Comparison of ENCODE assay signal across 17 cellular contexts in the genomic region with DNA sequence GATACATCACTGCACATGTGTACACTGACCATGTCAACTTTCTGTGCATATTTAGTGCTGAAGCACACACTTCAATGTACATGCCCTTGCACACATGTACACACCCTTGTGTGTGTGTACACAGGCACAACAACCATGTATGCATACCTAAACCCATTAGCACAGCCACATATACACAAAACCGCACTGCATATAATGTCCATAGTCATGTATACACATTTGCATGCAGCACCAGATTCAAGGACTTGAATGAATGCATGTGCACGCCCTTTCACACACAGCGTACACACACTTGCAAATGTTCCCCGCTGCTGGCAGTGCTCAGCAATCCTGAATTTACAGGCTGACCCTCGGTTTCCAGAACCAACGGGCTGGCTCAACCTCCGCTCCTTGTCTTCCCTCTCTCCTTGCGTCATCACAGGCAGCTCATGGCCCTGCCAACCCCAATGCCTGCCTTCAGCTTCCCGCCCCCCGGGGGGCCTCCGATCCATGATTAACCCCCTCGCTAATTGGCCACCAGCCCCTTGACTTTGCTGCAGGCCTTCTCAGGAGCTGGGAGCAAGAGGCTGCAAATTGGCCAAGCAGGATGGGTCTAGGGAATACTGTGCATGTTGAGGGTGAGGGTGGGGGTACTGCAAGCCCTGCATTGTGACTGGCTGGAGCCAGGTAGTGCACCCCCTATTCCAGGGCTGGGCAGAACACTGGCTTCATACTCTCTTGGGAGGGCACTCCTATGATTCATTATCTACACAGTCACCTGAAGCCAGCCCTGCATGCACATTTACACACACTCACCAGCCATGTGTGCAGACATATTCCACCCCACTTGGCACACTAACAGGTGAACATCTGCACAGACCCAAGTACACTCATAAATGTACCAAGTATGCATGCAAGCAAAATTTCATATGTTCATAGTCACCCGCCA. TPM values are rescaled to one million over a fixed set of nuclear protein-coding genes. Genes with fewer than 3 reads are reported as not detected.
DNase-seq lines count a peak whose midpoint lies in the region; ATAC-seq, FAIRE-seq and TF ChIP-seq lines count a peak whose summit lies in the region.
"Had no signal": no experiment of that assay in that cellular context is flagged by ENCODE, and none has a peak within 500 bp of the region (broad histone marks: within the 10 kb centered on the region; RNA-seq: fewer than 3 reads in every experiment).

No MANE protein-coding gene starts in this region.

- ATAC-seq in GM21447 (IDR thresholded peaks at IDR 0.05; ENCODE audit: unreplicated experiment) = no peak
- ATAC-seq: activated T-cell treated with anti-CD3 and anti-CD28 coated beads, Interleukin-2, amount 50 U/mL, for 4 hours had no signal

- no peaks in the 10 kb centered on the region for H3K9me3 ChIP-seq in GM23248 (ENCODE audit: low read depth)
- no peaks in the 10 kb centered on the region for H3K9me3 ChIP-seq in astrocyte (ENCODE audit: insufficient read depth, low read depth, low read length)
- H3K9me3 ChIP-seq: esophagus muscularis mucosa, spleen had no signal

- H4K20me1 ChIP-seq in GM23248 (ENCODE audit: insufficient read depth) = no peaks in the 10 kb centered on the region
- no peaks in the 10 kb centered on the region for H4K20me1 ChIP-seq in astrocyte (ENCODE audit: insufficient read depth, low read length)

- H3K4me1 Mint-ChIP-seq in astrocyte (ENCODE audit: low read depth, unreplicated experiment) = peaks cover 20% of the 10 kb centered on the region
- H3K4me1 Mint-ChIP-seq in nephron = peaks cover 67% of the 10 kb centered on the region

- H3K27me3 ChIP-seq in GM23248 (replicated peaks; ENCODE audit: insufficient read depth) (no peaks in the 10 kb centered on the region), astrocyte (ENCODE audit: insufficient read depth, low read length) (no peaks in the 10 kb centered on the region)
- H3K27me3 ChIP-seq: esophagus muscularis mucosa, spleen had no signal

- no peaks in the 10 kb centered on the region for H3K9me2 ChIP-seq in GM23248 (ENCODE audit: insufficient read depth)

- no peaks in the 10 kb centered on the region for H3K36me3 Mint-ChIP-seq in astrocyte (ENCODE audit: low read depth, unreplicated experiment)
- no peaks in the 10 kb centered on the region for H3K36me3 Mint-ChIP-seq in nephron (ENCODE audit: low read depth)
- H3K36me3 Mint-ChIP-seq: CD4-positive, CD25-positive, alpha-beta regulatory T cell; mesothelial cell of epicardium had no signal

- no peaks in the 10 kb centered on the region for H3K36me3 ChIP-seq in GM23248 (ENCODE audit: low read depth)
- H3K36me3 ChIP-seq in astrocyte (ENCODE audit: insufficient read depth, low read length) = no peaks in the 10 kb centered on the region
- H3K36me3 ChIP-seq: esophagus muscularis mucosa had no signal

- H3K9ac ChIP-seq in GM23248 = no peak overlapping the region
- no peak overlapping the region for H3K9ac ChIP-seq in astrocyte (ENCODE audit: low read length)
- H3K9ac ChIP-seq: parathyroid adenoma had no signal

- H3K27ac ChIP-seq in GM23248 (no peak overlapping the region), astrocyte (ENCODE audit: low read depth, low read length) (no peak overlapping the region)
- H3K27ac ChIP-seq: parathyroid adenoma, spleen had no signal

- no peak overlapping the region for H3K4me2 ChIP-seq in GM23248 (ENCODE audit: unreplicated experiment)
- H3K4me2 ChIP-seq in astrocyte (ENCODE audit: low read length) = no peak overlapping the region

- TF ChIP-seq CTCF in astrocyte (IDR thresholded peaks at IDR 0.05; ENCODE audit: insufficient read depth, low read depth, low read length) = no peak
- TF ChIP-seq CTCF in nephron (IDR thresholded peaks at IDR 0.05; ENCODE audit: unreplicated experiment in 3 of 3) = no peak

- H3K4me3 Mint-ChIP-seq in astrocyte (ENCODE audit: unreplicated experiment) = no peak overlapping the region
- H3K4me3 Mint-ChIP-seq in nephron = no peak overlapping the region
- H3K4me3 Mint-ChIP-seq: activated T-cell treated with anti-CD3 and anti-CD28 coated beads, Interleukin-2, amount 50 U/mL, for 4 hours; mesothelial cell of epicardium had no signal

- peaks cover 38% of the 10 kb centered on the region for H3F3A ChIP-seq in GM23248 (ENCODE audit: insufficient read depth)

- H3K27ac Mint-ChIP-seq in astrocyte (ENCODE audit: unreplicated experiment) (peak overlapping the region; percentile 66), nephron (peak overlapping the region; percentile 17 to 61 (median 18))
- H3K27ac Mint-ChIP-seq: CD4-positive, CD25-positive, alpha-beta regulatory T cell; mesothelial cell of epicardium had no signal

- in situ Hi-C loops in GM23248 (cut with MboI) = loop anchor here (25.0 kb wide), 1 partner anchor 212 kb away; a partner anchor contains a TSS

- DNase-seq in GM23248 = peak; percentile 61
- no peak for DNase-seq in astrocyte (ENCODE audit: low read depth)
- no peak for DNase-seq in frontal cortex (ENCODE audit: low spot score in 2 of 2)
- no peak for DNase-seq in NCI-H1417 (lab: John Stamatoyannopoulos, UW)
- DNase-seq: activated CD4-positive, alpha-beta T cell treated with anti-CD3 and anti-CD28 coated beads for 4 hours; activated T-cell treated with anti-CD3 and anti-CD28 coated beads, Interleukin-2, amount 50 U/mL, for 4 hours; CD4-positive, CD25-positive, alpha-beta regulatory T cell; NCI-H1417 treated with DMSO at 0.1 percent for 48 hours; spleen had no signal

- no peak for FAIRE-seq in astrocyte (lab: Jason Lieb, UNC)
- FAIRE-seq in frontal cortex (lab: Jason Lieb, UNC) = no peak
- FAIRE-seq: colon, GM19239 had no signal

- H3K4me1 ChIP-seq in GM23248 (ENCODE audit: insufficient read depth) (peaks cover 34% of the 10 kb centered on the region), astrocyte (ENCODE audit: insufficient read depth, low read length) (peaks cover 20% of the 10 kb centered on the region)

- H3K79me2 ChIP-seq in GM23248 (ENCODE audit: insufficient read depth) (no peaks in the 10 kb centered on the region), astrocyte (ENCODE audit: insufficient read depth, low read length) (no peaks in the 10 kb centered on the region)
- H3K79me2 ChIP-seq: parathyroid adenoma had no signal

- no peak overlapping the region for H2AFZ ChIP-seq in GM23248
- H2AFZ ChIP-seq in astrocyte (ENCODE audit: low read depth, low read length) = no peak overlapping the region
- H2AFZ ChIP-seq: parathyroid adenoma had no signal

- 17% methylated on average over 13 of the region's 13 CpGs for WGBS in GM23248 (ENCODE audit: low coverage in 1 of 2, low lambda C conversion rate in 2 of 2, missing lambda C conversion rate in 2 of 2), 2 experiments

- H3K9me3 Mint-ChIP-seq in astrocyte (ENCODE audit: unreplicated experiment) (no peaks in the 10 kb centered on the region), nephron (no peaks in the 10 kb centered on the region)
- H3K9me3 Mint-ChIP-seq: activated T-cell treated with anti-CD3 and anti-CD28 coated beads, Interleukin-2, amount 50 U/mL, for 4 hours; CD4-positive, CD25-positive, alpha-beta regulatory T cell; mesothelial cell of epicardium had no signal

- H3K4me3 ChIP-seq in GM23248 (no peak overlapping the region), astrocyte (ENCODE audit: insufficient read depth, low read depth, low read length) (no peak overlapping the region)
- H3K4me3 ChIP-seq: esophagus muscularis mucosa, spleen had no signal

- H3K27me3 Mint-ChIP-seq in astrocyte (ENCODE audit: low read depth, unreplicated experiment) (no peaks in the 10 kb centered on the region), nephron (ENCODE audit: low read depth) (peaks cover 4% of the 10 kb centered on the region)
- H3K27me3 Mint-ChIP-seq: CD4-positive, CD25-positive, alpha-beta regulatory T cell had no signal

RNA-seq across cellular contexts. Expression of a gene that starts 7.9 kb away (rescaled TPM):
- 0.32 and 0.38 TPM in 2 replicates for total RNA-seq in GM23248 (2014; rRNA removed; shearing (Covaris generic))
- 1.6 and 1.8 TPM in 2 replicates for polyA plus RNA-seq in GM23248 (2016; fragmentation: Nextera tagmentation; extraction: Ambion mirVana)
- 0.75 and 0.86 TPM in 2 replicates for total RNA-seq in astrocyte
- 0.41 TPM for total RNA-seq in frontal cortex

RNA-seq across cellular contexts. Expression of a gene that starts 17.2 kb away (rescaled TPM):
- total RNA-seq in GM23248 (2014; rRNA removed; shearing (Covaris generic)) = not detected in 2 replicates
- not detected in 2 replicates for polyA plus RNA-seq in GM23248 (2016; fragmentation: Nextera tagmentation; extraction: Ambion mirVana)
- total RNA-seq in astrocyte (not detected in 2 replicates), frontal cortex (not detected)
- total RNA-seq: activated T-cell treated with anti-CD3 and anti-CD28 coated beads, Interleukin-2, amount 50 U/mL, for 4 hours; CD4-positive, CD25-positive, alpha-beta regulatory T cell; esophagus muscularis mucosa; spleen; T-helper 1 cell treated with Interleukin-12 subunit alpha and Interleukin-12 subunit beta and Interleukin-4 antibody, amounts not matched to agents 30 ng/mL and 1 ng/mL, for 36 hours had no signal
- polyA plus RNA-seq: CD4-positive, CD25-positive, alpha-beta regulatory T cell had no signal

RNA-seq across cellular contexts. Expression of a gene that starts 25.7 kb away (rescaled TPM):
- not detected in 2 replicates for total RNA-seq in GM23248 (2014; rRNA removed; shearing (Covaris generic))
- polyA plus RNA-seq in GM23248 (2016; fragmentation: Nextera tagmentation; extraction: Ambion mirVana) = not detected in 2 replicates
- total RNA-seq in astrocyte (not detected in 2 replicates), frontal cortex (not detected)
- total RNA-seq: CD4-positive, CD25-positive, alpha-beta regulatory T cell; T-helper 1 cell treated with Interleukin-12 subunit alpha and Interleukin-12 subunit beta and Interleukin-4 antibody, amounts not matched to agents 30 ng/mL and 1 ng/mL, for 36 hours had no signal
- polyA plus RNA-seq: CD4-positive, CD25-positive, alpha-beta regulatory T cell had no signal

RNA-seq across cellular contexts. Expression of a gene that starts 33.5 kb away (rescaled TPM):
- 31.5 and 40.3 TPM in 2 replicates for total RNA-seq in GM23248 (2014; rRNA removed; shearing (Covaris generic))
- 13.7 and 17.9 TPM in 2 replicates for polyA plus RNA-seq in GM23248 (2016; fragmentation: Nextera tagmentation; extraction: Ambion mirVana)
- total RNA-seq in astrocyte = 12.8 and 16.8 TPM in 2 replicates
- total RNA-seq in frontal cortex = 0.82 TPM

RNA-seq across cellular contexts. Expression of a gene that starts 58.5 kb away (rescaled TPM):
- total RNA-seq in GM23248 (2014; rRNA removed; shearing (Covaris generic)) = not detected in 2 replicates
- not detected in 2 replicates for polyA plus RNA-seq in GM23248 (2016; fragmentation: Nextera tagmentation; extraction: Ambion mirVana)
- total RNA-seq in astrocyte (10.7 and 12.2 TPM in 2 replicates), frontal cortex (not detected)
